ENCODE assay signal across 6 cellular contexts in genomic region chr22:23786261-23786710, GRCh38. TPM values are rescaled to one million over a fixed set of nuclear protein-coding genes. Genes with fewer than 3 reads are reported as not detected.
DNase-seq lines count a peak whose midpoint lies in the region; TF ChIP-seq lines count a peak whose summit lies in the region.

No MANE protein-coding gene starts in this region.

- peak overlapping the region; percentile 28 for H3K4me3 ChIP-seq in HL-60 (replicated peaks; ENCODE audit: insufficient read depth, low read length)
- peak overlapping the region; percentile 85 for H3K4me3 ChIP-seq in parathyroid adenoma (ENCODE audit: low read depth, low read length)
- H3K4me3 ChIP-seq in lower leg skin (ENCODE audit: low read depth, poor library complexity, severe bottlenecking): no peak overlapping the region

- H3K9me3 ChIP-seq in parathyroid adenoma (ENCODE audit: control insufficient read depth, low read length): no peaks in the 10 kb centered on the region

- H3K27ac Mint-ChIP-seq in chondrocyte (ENCODE audit: unreplicated experiment): peak overlapping the region; percentile 91

- H3K9ac ChIP-seq in parathyroid adenoma: no peak overlapping the region

- H3K36me3 ChIP-seq in parathyroid adenoma (ENCODE audit: control insufficient read depth, insufficient read depth, low read length): no peaks in the 10 kb centered on the region

- peaks cover 54% of the 10 kb centered on the region for H3K4me1 Mint-ChIP-seq in chondrocyte (ENCODE audit: low read depth)

- no peak for DNase-seq in HL-60 (ENCODE audit: low read depth in 1 of 2, low spot score in 1 of 2)
- no peak for DNase-seq in chondrocyte (ENCODE audit: low spot score)
- no peak for DNase-seq in lower leg skin (ENCODE audit: low spot score in 2 of 2)
- DNase-seq in DMS114 treated with DMSO at 0.1 percent for 48 hours (lab: John Stamatoyannopoulos, UW; ENCODE audit: unreplicated experiment): no peak
- DNase-seq in NCI-H2171 (lab: John Stamatoyannopoulos, UW): no peak

- no peaks in the 10 kb centered on the region for H3K27me3 Mint-ChIP-seq in chondrocyte (ENCODE audit: low read depth)

- TF ChIP-seq POLR2A in lower leg skin (IDR thresholded peaks at IDR 0.05): no peak

- peak overlapping the region; percentile 74 for H2AFZ ChIP-seq in parathyroid adenoma

- intact Hi-C loops in lower leg skin (cut with DNase I; ENCODE audit: low total_unique reads): no loop called here

- H3K4me1 ChIP-seq in parathyroid adenoma: peaks cover 3% of the 10 kb centered on the region

- H3K27me3 ChIP-seq in HL-60 (ENCODE audit: insufficient read depth, poor library complexity, severe bottlenecking) (no peaks in the 10 kb centered on the region), parathyroid adenoma (ENCODE audit: control insufficient read depth, insufficient read depth, low read length) (no peaks in the 10 kb centered on the region)

- no peaks in the 10 kb centered on the region for H3K36me3 Mint-ChIP-seq in chondrocyte (ENCODE audit: low read depth)

- no peak for TF ChIP-seq CTCF in HL-60 (IDR thresholded peaks at IDR 0.05; ENCODE audit: insufficient read depth, low read length)
- no peak for TF ChIP-seq CTCF in chondrocyte (IDR thresholded peaks at IDR 0.05)
- no peak for TF ChIP-seq CTCF in parathyroid adenoma (IDR thresholded peaks at IDR 0.05)
- no peak for TF ChIP-seq CTCF in lower leg skin (IDR thresholded peaks at IDR 0.05)

- H3K27ac ChIP-seq in HL-60 (replicated peaks): peak overlapping the region; percentile 97
- peak overlapping the region; percentile 97 for H3K27ac ChIP-seq in parathyroid adenoma

- no peaks in the 10 kb centered on the region for H3K9me3 Mint-ChIP-seq in chondrocyte (ENCODE audit: low read depth)

- H3K4me3 Mint-ChIP-seq in chondrocyte (ENCODE audit: unreplicated experiment): peak overlapping the region; percentile 83

- H3K79me2 ChIP-seq in parathyroid adenoma: peaks cover 12% of the 10 kb centered on the region

- 14 to 21% methylated on average over 9 of the region's 9 CpGs for WGBS in lower leg skin, 2 donors

- peak overlapping the region; percentile 68 for H3K4me2 ChIP-seq in parathyroid adenoma (ENCODE audit: low read length)

RNA-seq across cellular contexts. Expression of gene SMARCB1, which starts 0.5 kb away (rescaled TPM):
- total RNA-seq in chondrocyte (102 to 133 TPM (median 114 TPM) in 3 replicates), lower leg skin (10 to 100 TPM; 52.2 to 61.6 (median 55.2) TPM)

RNA-seq across cellular contexts. Expression of gene MMP11, which starts 13.6 kb away (rescaled TPM):
- total RNA-seq in chondrocyte (68.4 to 172 TPM (median 169 TPM) in 3 replicates), lower leg skin (1 to 10 TPM in 3 of 4 donors, under 1 TPM in 1; 0.51 to 2.7 (median 1.9) TPM)

RNA-seq across cellular contexts. Expression of gene CHCHD10, which starts 18.5 kb away (rescaled TPM):
- total RNA-seq in chondrocyte: 42.6 to 78.5 TPM (median 62.2 TPM) in 3 replicates
- total RNA-seq in lower leg skin: 10 to 100 TPM in 2 of 4 donors, 1 to 10 TPM in 2; 3.8 to 28.3 (median 11.4) TPM

RNA-seq across cellular contexts. Expression of gene C22orf15, which starts 23.5 kb away (rescaled TPM):
- not detected in 3 replicates for total RNA-seq in chondrocyte
- total RNA-seq in lower leg skin: not detected

RNA-seq across cellular contexts. Expression of gene VPREB3, which starts 32.1 kb away (rescaled TPM):
- total RNA-seq in chondrocyte (not detected in 3 replicates), lower leg skin (not detected)

Comparison
In these comparisons a context has a peak if more than half of its experiments do, and no peak if none do; other contexts are left out.
1. RNA of gene MMP11, which starts 13.6 kb away (total RNA-seq): 68.4 to 172 TPM in chondrocyte; 0.51 to 2.7 TPM in lower leg skin; every median in the first group is over 10 times any median in the second.